22 cellular contexts compared by ENCODE assay signal in genomic region chr18:13243363-13243762, GRCh38. TPM values are rescaled to one million over a fixed set of nuclear protein-coding genes. Genes with fewer than 3 reads are reported as not detected.
"Had no signal": no experiment of that assay in that cellular context is flagged by ENCODE, and none has a peak within 500 bp of the region (broad histone marks: within the 10 kb centered on the region; RNA-seq: fewer than 3 reads in every experiment).

No MANE protein-coding gene starts in this region.

- H3K27ac ChIP-seq: KMS-11 had no signal

- DNase-seq: activated CD4-positive, alpha-beta T cell treated with anti-CD3 and anti-CD28 coated beads for 48 hours; activated CD4-positive, alpha-beta T cell treated with anti-CD3 and anti-CD28 coated beads, Interleukin-2, amount 50 U/mL, for 4 hours; activated CD8-positive, alpha-beta T cell treated with anti-CD3 and anti-CD28 coated beads, Interleukin-2, amount 10 ng/mL, durations not matched to agents 7 days and 5 days; activated naive CD4-positive, alpha-beta T cell; activated T-cell treated with anti-CD3 and anti-CD28 coated beads, Interleukin-2, amount 50 U/mL, for 72 hours; amygdala; MG63; MV-4-11; NCI-H1092 treated with DMSO at 0.1 percent for 48 hours; NCI-H1417 treated with DMSO at 0.1 percent for 48 hours; NCI-H1694; NCI-H2029; NCI-H2107; NCI-H226; NCI-H526; SIG-M5; T-helper 17 cell; T-helper 9 cell had no signal

- FAIRE-seq: astrocyte had no signal

- H3K4me3 ChIP-seq: MG63 had no signal

- ATAC-seq: activated CD8-positive, alpha-beta T cell treated with anti-CD3 and anti-CD28 coated beads, Interleukin-2, amount 10 ng/mL, durations not matched to agents 7 days and 5 days; activated T-cell treated with anti-CD3 and anti-CD28 coated beads, Interleukin-2, amount 50 U/mL, for 72 hours; T-helper 17 cell; WTC11 had no signal

- H3K9me3 ChIP-seq: MG63 had no signal

- H3K36me3 ChIP-seq: MG63 had no signal

RNA-seq across cellular contexts. Expression of gene LDLRAD4, which starts 24.8 kb away (rescaled TPM):
- total RNA-seq: NCI-H460 had no signal
